Comparison of ENCODE assay signal across 8 cellular contexts in genomic region chr7:158588085-158588877, GRCh38. TPM values are rescaled to one million over a fixed set of nuclear protein-coding genes. Genes with fewer than 3 reads are reported as not detected.
DNase-seq lines count a peak whose midpoint lies in the region; ATAC-seq and TF ChIP-seq lines count a peak whose summit lies in the region.

No MANE protein-coding gene starts in this region.

- H3K9me3 ChIP-seq in Peyer's patch (peaks cover 0 to 6% (median 0%) of the 10 kb centered on the region in 4 donors), left ventricle myocardium inferior (replicated peaks) (peaks cover 10% of the 10 kb centered on the region), spleen (peaks cover 0 to 10% (median 0%) of the 10 kb centered on the region in 8 donors)

- H3K36me3 ChIP-seq in Peyer's patch (no peaks in the 10 kb centered on the region), left ventricle myocardium inferior (no peaks in the 10 kb centered on the region), spleen (no peaks in the 10 kb centered on the region)

- intact Hi-C loops in left ventricle myocardium inferior (cut with micrococcal nuclease) (no loop called here), spleen (cut with DNase I; ENCODE audit: low total_unique reads) (no loop called here)

- H3K27me3 ChIP-seq in Peyer's patch (no peaks in the 10 kb centered on the region), left ventricle myocardium inferior (ENCODE audit: low read depth) (peaks cover 53% of the 10 kb centered on the region), spleen (replicated peaks in 1 of 7) (peaks cover 0 to 59% (median 44%) of the 10 kb centered on the region in 7 donors)

- H3K27ac ChIP-seq in Peyer's patch (peak overlapping the region in 2 of 4 donors; percentile 13 to 42), left ventricle myocardium inferior (replicated peaks) (no peak overlapping the region), spleen (no peak overlapping the region)

- DNase-seq in NCI-H1417 (lab: John Stamatoyannopoulos, UW) (peak in 2 of 3 experiments; percentile 30 to 42), NCI-H1417 treated with DMSO at 0.1 percent for 48 hours (lab: John Stamatoyannopoulos, UW) (no peak), Peyer's patch (no peak), left ventricle myocardium inferior (no peak), spleen (no peak), NCI-H2171 treated with DMSO at 0.1 percent for 48 hours (lab: John Stamatoyannopoulos, UW) (no peak), HuH-7 (ENCODE audit: low spot score) (no peak)

- 11 to 22% (median 15%) methylated on average over 35 to 63 of the region's 63 CpGs for WGBS in spleen, 5 donors

- no peak for TF ChIP-seq CTCF in Peyer's patch (IDR thresholded peaks at IDR 0.05)
- TF ChIP-seq CTCF in left ventricle myocardium inferior (IDR thresholded peaks at IDR 0.05; ENCODE audit: borderline replicate concordance) = no peak
- no peak for TF ChIP-seq CTCF in spleen (IDR thresholded peaks at IDR 0.05 in 8 of 11, conservative IDR thresholded peaks at IDR 0.05 in 3 of 11)

- peaks cover 0 to 26% (median 8%) of the 10 kb centered on the region in 4 donors for H3K4me1 ChIP-seq in Peyer's patch
- peaks cover 26% of the 10 kb centered on the region for H3K4me1 ChIP-seq in left ventricle myocardium inferior
- peaks cover 10 to 29% (median 16%) of the 10 kb centered on the region in 6 donors for H3K4me1 ChIP-seq in spleen

- ATAC-seq in GM21360 (IDR thresholded peaks at IDR 0.05; ENCODE audit: unreplicated experiment) = no peak

- H3K4me3 ChIP-seq in Peyer's patch (peak overlapping the region in 3 of 4 donors; percentile 32 to 56 (median 55)), left ventricle myocardium inferior (peak overlapping the region; percentile 59), spleen (peak overlapping the region in 5 of 8 donors; percentile 7 to 61 (median 40))

- TF ChIP-seq POLR2A in Peyer's patch (IDR thresholded peaks at IDR 0.05) (no peak), spleen (IDR thresholded peaks at IDR 0.05) (no peak)

RNA-seq across cellular contexts. Expression of gene PTPRN2, which starts 0.7 kb away (rescaled TPM):
- total RNA-seq in Peyer's patch (10 to 100 TPM; 14.9 to 34.3 (median 21.3) TPM), left ventricle myocardium inferior (1.3 TPM), spleen (10 to 100 TPM in 6 of 7 donors, 1 to 10 TPM in 1; 7.9 to 22.8 (median 16.8) TPM)
- 10 to 100 TPM in 1 of 3 donors, 1 to 10 TPM in 2; 7.0 to 19.4 (median 7.8) TPM for polyA plus RNA-seq in spleen

Comparison
In these comparisons a context has a peak if more than half of its experiments do, and no peak if none do; other contexts are left out.
1. DNase-seq: peak in NCI-H1417 (2 of 3); none in NCI-H1417 treated with DMSO at 0.1 percent for 48 hours (single experiment), Peyer's patch (0 of 3), left ventricle myocardium inferior (single experiment), spleen (single experiment), NCI-H2171 treated with DMSO at 0.1 percent for 48 hours (single experiment) and HuH-7 (single experiment).
2. Peak in every context shown above with its lines, with median percentiles within 50 percentile points of each other: H3K4me3 ChIP-seq.